ENCODE assay signal across 10 cellular contexts in genomic region chr1:90964444-90965035, GRCh38. TPM values are rescaled to one million over a fixed set of nuclear protein-coding genes. Genes with fewer than 3 reads are reported as not detected.
A peak's percentile ranks its signal among the peaks of the same experiment; 100 is the strongest.
DNase-seq lines count a peak whose midpoint lies in the region; ATAC-seq, FAIRE-seq and TF ChIP-seq lines count a peak whose summit lies in the region.
"Had no signal": no experiment of that assay in that cellular context is flagged by ENCODE, and none has a peak within 500 bp of the region (broad histone marks: within the 10 kb centered on the region; RNA-seq: fewer than 3 reads in every experiment).

No MANE protein-coding gene starts in this region.

- TF ChIP-seq CTCF in GM10248 (IDR thresholded peaks at IDR 0.05; ENCODE audit: control extremely low read depth, extremely low read depth, low read depth, missing control alignments) (peak; percentile 37), GM12878 (IDR thresholded peaks at IDR 0.05 in 2 of 3, conservative IDR thresholded peaks at IDR 0.05 in 1 of 3; ENCODE audit: control insufficient read depth in 2 of 3, extremely low read depth in 1 of 3, insufficient read depth in 1 of 3, low read depth in 3 of 3, low read length in 3 of 3) (peak; percentile 12 to 56 (median 18); a peak in 2 of 6 replicates), mucosa of descending colon (IDR thresholded peaks at IDR 0.05) (no peak)

- 0% methylated on average over 1 of the region's 1 CpG for WGBS in GM12878 (ENCODE audit: insufficient coverage, insufficient replicate concordance, low lambda C conversion rate, missing lambda C conversion rate)

- H3K9ac ChIP-seq in GM12878 (ENCODE audit: control insufficient read depth, insufficient read depth, low read length): no peak overlapping the region

- ATAC-seq in GM12878: peak; percentile 65
- peak; percentile 70 for ATAC-seq in mucosa of descending colon
- no peak for ATAC-seq in HG03520 (IDR thresholded peaks at IDR 0.05; ENCODE audit: unreplicated experiment)
- no peak for ATAC-seq in HG03442 (IDR thresholded peaks at IDR 0.05; ENCODE audit: unreplicated experiment)

- POLR2A ChIA-PET in GM10248 (lab: Yijun Ruan, JAX): no interaction called here
- POLR2A ChIA-PET in GM12878 (lab: Charles Lee): no interaction called here

- H3K9me3 ChIP-seq in GM12878 (replicated peaks; ENCODE audit: control insufficient read depth, insufficient read depth, low read length) (peaks cover 2% of the 10 kb centered on the region; the same call in 1 of the 3 replicates), mucosa of descending colon (no peaks in the 10 kb centered on the region)
- H3K9me3 ChIP-seq: thoracic aorta had no signal

- H3K4me1 ChIP-seq in GM12878 (ENCODE audit: control insufficient read depth, insufficient read depth, low read length) (peaks cover 5% of the 10 kb centered on the region; the same call in 1 of the 2 replicates), mucosa of descending colon (ENCODE audit: low read depth) (no peaks in the 10 kb centered on the region)

- H3K79me2 ChIP-seq in GM12878 (ENCODE audit: control insufficient read depth, insufficient read depth, low read length): peaks cover 25% of the 10 kb centered on the region

- CTCF ChIA-PET in GM10248 (lab: Yijun Ruan, JAX) (interaction anchor here (0.5 to 1.2 kb wide), 4 partner anchors 52 to 243 kb away, joined by 3 to 6 read pairs (median 3); no protein-coding TSS in a partner anchor), GM12878 (lab: Yijun Ruan, JAX) (interaction anchor here (0.6 to 2.5 kb wide), 16 partner anchors 9 to 836 kb away, joined by 3 to 17 read pairs (median 4); no protein-coding TSS in a partner anchor)

- H3K36me3 ChIP-seq in GM12878 (ENCODE audit: control insufficient read depth in 2 of 2, insufficient read depth in 2 of 2, low read length in 1 of 2): no peaks in the 10 kb centered on the region; a peak in 1 of 4 replicates
- H3K36me3 ChIP-seq in mucosa of descending colon (ENCODE audit: low read depth): no peaks in the 10 kb centered on the region

- H3K4me3 ChIP-seq in GM12878: no peak overlapping the region
- H3K4me3 ChIP-seq in mucosa of descending colon: no peak overlapping the region
- H3K4me3 ChIP-seq: thoracic aorta had no signal

- BruUV-seq in GM12878 (replicated peaks; lab: Mats Ljungman, UMichigan): no TSS peak

- no peak overlapping the region for H2AFZ ChIP-seq in GM12878 (ENCODE audit: control insufficient read depth, low read depth, low read length)

- no peak for TF ChIP-seq POLR2A in GM12878 (IDR thresholded peaks at IDR 0.05; ENCODE audit: low read depth, low read length)

- RAD21 ChIA-PET in GM12878 (lab: Charles Lee; ENCODE audit: unreplicated experiment): interaction anchor here (0.8 to 2.9 kb wide), 4 partner anchors 243 to 830 kb away, joined by 3 to 16 read pairs (median 4); no protein-coding TSS in a partner anchor

- no peak for TF ChIP-seq EP300 in GM12878 (IDR thresholded peaks at IDR 0.05; ENCODE audit: borderline replicate concordance in 1 of 2, control insufficient read depth in 1 of 2, low read depth in 2 of 2, low read length in 2 of 2)

- no peaks in the 10 kb centered on the region for H3K27me3 ChIP-seq in GM12878 (replicated peaks in 1 of 2; ENCODE audit: control insufficient read depth in 2 of 2, insufficient read depth in 2 of 2, low read length in 1 of 2)

- peak; percentile 43 for TF ChIP-seq RAD21 in GM12878 (IDR thresholded peaks at IDR 0.05; ENCODE audit: insufficient read depth, low read depth, low read length)

- SMC1A ChIA-PET in GM12878 (lab: Charles Lee; ENCODE audit: uncharacterized antibody, unreplicated experiment): interaction anchor here (0.6 to 3.3 kb wide), 6 partner anchors 10 to 243 kb away, joined by 3 to 14 read pairs (median 4); no protein-coding TSS in a partner anchor

- intact Hi-C loops in GM12878 (cut with micrococcal nuclease; ENCODE audit: unreplicated experiment): loop anchor here (1.0 to 10.0 kb wide), 3 partner anchors 203 to 390 kb away; no protein-coding TSS in a partner anchor
- intact Hi-C loops in mucosa of descending colon (cut with DNase I, micrococcal nuclease): no loop called here

- no peak overlapping the region for H3K4me2 ChIP-seq in GM12878 (ENCODE audit: control insufficient read depth, insufficient read depth)

- DNase-seq in GM10248 (ENCODE audit: extremely low spot score): no peak
- peak; percentile 15 for DNase-seq in LoVo (ENCODE audit: low spot score)
- DNase-seq in GM12878 (ENCODE audit: low read depth, low spot score): no peak
- DNase-seq in mucosa of descending colon: peak in 1 of 3 donors; percentile 10
- DNase-seq in iPS-NIHi7 (ENCODE audit: extremely low spot score): no peak
- DNase-seq in activated effector memory CD4-positive, alpha-beta T cell treated with anti-CD3 and anti-CD28 coated beads, Interleukin-2, amount 50 U/mL, for 16 hours: no peak
- DNase-seq: MV-4-11 had no signal

- FAIRE-seq in GM12878 (lab: Jason Lieb, UNC): no peak

- no peaks in the 10 kb centered on the region for H4K20me1 ChIP-seq in GM12878 (ENCODE audit: control insufficient read depth, insufficient read depth)

- no peak overlapping the region for H3K27ac ChIP-seq in GM12878 (ENCODE audit: control insufficient read depth, insufficient read depth)
- H3K27ac ChIP-seq: thoracic aorta had no signal

- in situ Hi-C loops in GM12878 (cut with MboI): loop anchor here (10.0 kb wide), 1 partner anchor 390 kb away; no protein-coding TSS in a partner anchor

TF ChIP-seq in GM12878, 131 proteins besides CTCF, POLR2A, EP300 and RAD21:
- TF ChIP-seq ZNF687 (IDR thresholded peaks at IDR 0.05) (no peak), SMC3 (IDR thresholded peaks at IDR 0.05; ENCODE audit: borderline replicate concordance, low read length) (peak; percentile 40; the same call in 1 of the 2 replicates)

RNA-seq across cellular contexts. Expression of gene ZNF644, which starts 57.3 kb away (rescaled TPM):
- total RNA-seq in GM12878 (2013; cell fraction: nucleolus; rRNA removed): 372 and 377 TPM in 2 replicates
- total RNA-seq in GM12878 (2014; rRNA removed) (34.5 and 40.6 TPM in 2 replicates), GM12878 (2014; rRNA removed; fragmentation: Illumina TruSeq; extraction: Trizol) (55.3 and 61.5 TPM in 2 replicates), GM12878 (2021) (34.5 and 36.0 TPM in 2 replicates), mucosa of descending colon (10 to 100 TPM; 53.7 to 74.2 (median 61.3) TPM)
- 6.4 TPM for polyA plus RNA-seq in GM12878 (2011; ENCODE audit: low read depth)
- polyA plus RNA-seq in GM12878 (2011; rRNA removed) (26.7 and 43.1 TPM in 2 replicates), GM12878 (2014; fragmentation: Illumina TruSeq; extraction: Trizol) (24.1 and 33.3 TPM in 2 replicates), GM12878 (2014; fragmentation: Nextera tagmentation; extraction: Ambion mirVana) (10 to 100 TPM; 28.1 to 34.4 TPM), GM12878 (2014; rRNA removed) (14.4 and 17.7 TPM in 2 replicates), GM12878 (2016; fragmentation: Nextera tagmentation; extraction: Ambion mirVana) (10 to 100 TPM; 27.7 to 30.8 TPM)
- polyA plus RNA-seq in GM12878 (2011; cell fraction: cytosol; rRNA removed): 7.2 and 8.1 TPM in 2 replicates
- 28.8 and 30.8 TPM in 2 replicates for polyA plus RNA-seq in GM12878 (2011; cell fraction: nucleus; rRNA removed)
- 13.3 and 14.2 TPM in 2 replicates for polyA plus RNA-seq in GM12878 (2012)
- 67.0 and 86.5 TPM in 2 replicates for polyA minus RNA-seq in GM12878 (2011; rRNA and poly(A)+ RNA removed)
- 15.5 and 17.4 TPM in 2 replicates for polyA minus RNA-seq in GM12878 (2011; cell fraction: cytosol; rRNA and poly(A)+ RNA removed)
- 93.1 and 154 TPM in 2 replicates for polyA minus RNA-seq in GM12878 (2011; cell fraction: nucleus; rRNA and poly(A)+ RNA removed)

Comparison
In these comparisons a context has a peak if more than half of its experiments do, and no peak if none do; other contexts are left out.
1. ATAC-seq: peak in GM12878 (single experiment) and mucosa of descending colon (single experiment); none in HG03520 (single experiment) and HG03442 (single experiment).